ENCODE assay signal across 13 cellular contexts in the genomic region with DNA sequence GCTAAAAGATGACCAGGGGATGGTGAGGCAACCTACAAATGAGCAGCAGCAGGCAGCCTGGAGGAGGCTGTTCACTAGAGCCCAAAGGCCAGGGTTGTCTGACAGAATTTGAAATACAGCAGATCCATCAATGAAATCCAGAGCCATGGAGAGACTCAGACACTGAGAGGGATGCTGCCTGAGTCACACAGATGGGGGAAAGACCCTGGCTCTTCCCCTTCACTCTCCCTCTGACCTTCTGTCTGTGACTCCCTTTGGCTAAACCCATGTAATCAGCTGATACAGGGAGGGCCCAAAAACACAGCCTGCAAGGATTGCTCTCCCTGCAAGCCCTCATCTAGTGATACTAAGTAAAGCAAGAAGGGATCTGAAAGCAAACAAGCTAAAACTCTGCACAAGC.
"Had no signal": no experiment of that assay in that cellular context is flagged by ENCODE, and none has a peak within 500 bp of the region (broad histone marks: within the 10 kb centered on the region; RNA-seq: fewer than 3 reads in every experiment).

No MANE protein-coding gene starts in this region.

- H3K36me3 ChIP-seq: brain microvascular endothelial cell, thoracic aorta had no signal

- H3K27ac ChIP-seq: brain microvascular endothelial cell, thoracic aorta had no signal

- H3K4me3 ChIP-seq: thoracic aorta had no signal

- ATAC-seq: activated CD8-positive, alpha-beta T cell treated with anti-CD3 and anti-CD28 coated beads, Interleukin-2, amount 10 ng/mL, durations not matched to agents 7 days and 5 days; stimulated activated effector memory CD8-positive, alpha-beta T cell treated with anti-CD3 and anti-CD28 coated beads, Interleukin-12 subunit alpha, Interleukin-12 subunit beta, amount 100 ng/mL, for 72 hours had no signal

- H3K27me3 ChIP-seq: brain microvascular endothelial cell had no signal

- H3K9me3 ChIP-seq: thoracic aorta had no signal

- DNase-seq: activated CD4-positive, alpha-beta T cell treated with anti-CD3 and anti-CD28 coated beads, Interleukin-2, amount 10 ng/mL, durations not matched to agents 24 days and 14 days; activated CD4-positive, CD25-positive, alpha-beta regulatory T cell; activated CD8-positive, alpha-beta memory T cell treated with anti-CD3 and anti-CD28 coated beads, Interleukin-2, amount 50 U/mL, for 4 hours; activated CD8-positive, alpha-beta T cell treated with anti-CD3 and anti-CD28 coated beads, Interleukin-2, amount 10 ng/mL, durations not matched to agents 7 days and 5 days; activated gamma-delta T cell; activated T-cell treated with anti-CD3 and anti-CD28 coated beads, Interleukin-2, amount 50 U/mL, for 48 hours; brain microvascular endothelial cell; cortex of kidney; effector CD4-positive, alpha-beta T cell; stimulated activated CD4-positive, alpha-beta T cell treated with anti-CD3 and anti-CD28 coated beads, Interleukin-1b, Interleukin-23, amount 100 ng/mL, for 48 hours; SW 1271 had no signal
